ENCODE assay signal across 8 cellular contexts in the genomic region with DNA sequence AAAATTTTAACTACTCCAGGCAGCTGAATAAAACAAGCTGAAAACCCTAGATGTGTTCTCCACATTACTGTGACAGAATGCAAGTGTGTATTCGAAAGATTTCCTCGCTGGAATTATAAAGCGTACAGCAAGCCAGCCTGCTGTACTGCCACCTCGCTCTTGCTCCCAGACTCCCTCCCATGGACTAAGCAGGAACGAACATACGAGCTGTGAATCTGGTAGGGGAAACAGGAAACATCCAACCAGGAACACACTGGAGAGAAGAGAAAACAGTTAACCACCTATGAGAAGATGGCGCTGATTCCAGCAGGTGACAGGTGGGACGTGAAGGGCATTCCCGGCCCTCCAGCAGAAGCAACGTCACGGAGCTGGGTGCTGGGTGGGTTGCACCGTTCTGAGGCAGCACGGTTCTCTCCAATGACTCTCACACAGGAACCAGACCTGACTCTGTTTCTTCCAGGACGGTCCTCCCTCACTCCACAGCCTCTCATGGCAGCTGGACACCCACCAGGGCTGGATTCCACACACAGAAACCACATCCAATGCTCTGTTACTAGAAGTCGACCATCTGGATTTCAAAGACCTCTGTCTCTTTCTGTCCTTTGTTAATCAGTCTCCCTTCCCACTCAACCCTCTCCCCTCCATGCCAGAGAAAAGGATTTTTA.
A peak's percentile ranks its signal among the peaks of the same experiment; 100 is the strongest.
DNase-seq lines count a peak whose midpoint lies in the region; ATAC-seq and TF ChIP-seq lines count a peak whose summit lies in the region.

No MANE protein-coding gene starts in this region.

- peak overlapping the region; percentile 73 for H3K27ac ChIP-seq in right cardiac atrium (ENCODE audit: low read length)

- no peak overlapping the region for H3K4me3 Mint-ChIP-seq in WTC11
- H3K4me3 Mint-ChIP-seq in activated CD4-positive, alpha-beta T cell treated with anti-CD3 and anti-CD28 coated beads, Interleukin-2, amount 10 ng/mL, durations not matched to agents 24 days and 14 days = no peak overlapping the region

- peak overlapping the region; percentile 85 for H3K27ac Mint-ChIP-seq in WTC11
- H3K27ac Mint-ChIP-seq in activated CD4-positive, alpha-beta T cell treated with anti-CD3 and anti-CD28 coated beads, Interleukin-2, amount 10 ng/mL, durations not matched to agents 24 days and 14 days = no peak overlapping the region

- H3K4me1 Mint-ChIP-seq in WTC11 = peaks cover 50% of the 10 kb centered on the region
- peaks cover 30% of the 10 kb centered on the region for H3K4me1 Mint-ChIP-seq in activated CD4-positive, alpha-beta T cell treated with anti-CD3 and anti-CD28 coated beads, Interleukin-2, amount 10 ng/mL, durations not matched to agents 24 days and 14 days

- peaks cover 19% of the 10 kb centered on the region for H3K36me3 Mint-ChIP-seq in WTC11
- H3K36me3 Mint-ChIP-seq in activated CD4-positive, alpha-beta T cell treated with anti-CD3 and anti-CD28 coated beads, Interleukin-2, amount 10 ng/mL, durations not matched to agents 24 days and 14 days (ENCODE audit: low read depth) = peaks cover 14% of the 10 kb centered on the region

- CTCF ChIA-PET in WTC11 (lab: Charles Lee) = interaction anchor here (1.0 to 1.5 kb wide), 4 partner anchors 37 to 251 kb away, joined by 4 to 5 read pairs (median 4); no protein-coding TSS in a partner anchor

- H3K9me3 Mint-ChIP-seq in WTC11 = peaks cover 15% of the 10 kb centered on the region
- H3K9me3 Mint-ChIP-seq in activated CD4-positive, alpha-beta T cell treated with anti-CD3 and anti-CD28 coated beads, Interleukin-2, amount 10 ng/mL, durations not matched to agents 24 days and 14 days = peaks cover 3% of the 10 kb centered on the region

- TF ChIP-seq CTCF in WTC11 (IDR thresholded peaks at IDR 0.05) = no peak

- peaks cover 9% of the 10 kb centered on the region for H3K4me1 ChIP-seq in right cardiac atrium (ENCODE audit: control insufficient read depth, insufficient read depth, low read length)

- DNase-seq in HCEC 1CT (peak; percentile 56), WTC11 (ENCODE audit: low spot score) (no peak), right cardiac atrium (peak; percentile 31 to 66 (median 66)), sciatic nerve (ENCODE audit: low spot score) (no peak), SW480 (ENCODE audit: low spot score) (no peak)
- no peak for DNase-seq in activated CD4-positive, alpha-beta T cell treated with anti-CD3 and anti-CD28 coated beads, Interleukin-2, amount 10 ng/mL, durations not matched to agents 24 days and 14 days

- H3K9me3 ChIP-seq in right cardiac atrium (ENCODE audit: control insufficient read depth, low read length) = no peaks in the 10 kb centered on the region

- H3K27me3 Mint-ChIP-seq in WTC11 (ENCODE audit: low read depth) = no peaks in the 10 kb centered on the region
- no peaks in the 10 kb centered on the region for H3K27me3 Mint-ChIP-seq in activated CD4-positive, alpha-beta T cell treated with anti-CD3 and anti-CD28 coated beads, Interleukin-2, amount 10 ng/mL, durations not matched to agents 24 days and 14 days

- intact Hi-C loops in right cardiac atrium (cut with DNase I) = no loop called here
- intact Hi-C loops in sciatic nerve (cut with DNase I) = no loop called here
- intact Hi-C loops in activated CD4-positive, alpha-beta T cell treated with anti-CD3 and anti-CD28 coated beads, Interleukin-2, amount 10 ng/mL, durations not matched to agents 24 days and 14 days (cut with micrococcal nuclease) = no loop called here

- no peaks in the 10 kb centered on the region for H3K27me3 ChIP-seq in right cardiac atrium (ENCODE audit: control insufficient read depth, insufficient read depth)

- H3K4me3 ChIP-seq in right cardiac atrium (ENCODE audit: low read length) = peak overlapping the region; percentile 11

- ATAC-seq in WTC11 (peak; percentile 76), right cardiac atrium (peak; percentile 85 to 89), sciatic nerve (peak; percentile 90), HG02763 (IDR thresholded peaks at IDR 0.05; ENCODE audit: unreplicated experiment) (no peak), HG02885 (IDR thresholded peaks at IDR 0.05; ENCODE audit: poor library complexity, unreplicated experiment) (no peak)

- WGBS in right cardiac atrium = 24% methylated on average over 15 of the region's 15 CpGs

- POLR2A ChIA-PET in WTC11 (lab: Charles Lee) = no interaction called here

TF ChIP-seq in WTC11, 78 proteins besides CTCF, POLR2A, EP300 and RAD21 (continues in another document):
- TF ChIP-seq NFYB (CRISPR knock-in tag; conservative IDR thresholded peaks at IDR 0.05; ENCODE audit: low read depth) (no peak), GRHL2 (CRISPR knock-in tag; IDR thresholded peaks at IDR 0.05; ENCODE audit: insufficient replicate concordance, severe bottlenecking) (no peak), NR1H2 (CRISPR knock-in tag; IDR thresholded peaks at IDR 0.05) (no peak), KAT7 (CRISPR knock-in tag; IDR thresholded peaks at IDR 0.05; ENCODE audit: borderline replicate concordance) (no peak), ETV6 (CRISPR knock-in tag; IDR thresholded peaks at IDR 0.05) (no peak), RELA (CRISPR knock-in tag; IDR thresholded peaks at IDR 0.05; ENCODE audit: borderline replicate concordance) (no peak), TP53 (CRISPR knock-in tag; IDR thresholded peaks at IDR 0.05) (no peak), SP1 (CRISPR knock-in tag; conservative IDR thresholded peaks at IDR 0.05) (no peak), EMX1 (CRISPR knock-in tag; IDR thresholded peaks at IDR 0.05) (no peak), SOX15 (CRISPR knock-in tag; IDR thresholded peaks at IDR 0.05) (no peak), ZNF317 (CRISPR knock-in tag; IDR thresholded peaks at IDR 0.05; ENCODE audit: borderline replicate concordance, low read depth) (no peak), ATF1 (CRISPR knock-in tag; IDR thresholded peaks at IDR 0.05) (no peak)
- TF ChIP-seq, protein P1, sequence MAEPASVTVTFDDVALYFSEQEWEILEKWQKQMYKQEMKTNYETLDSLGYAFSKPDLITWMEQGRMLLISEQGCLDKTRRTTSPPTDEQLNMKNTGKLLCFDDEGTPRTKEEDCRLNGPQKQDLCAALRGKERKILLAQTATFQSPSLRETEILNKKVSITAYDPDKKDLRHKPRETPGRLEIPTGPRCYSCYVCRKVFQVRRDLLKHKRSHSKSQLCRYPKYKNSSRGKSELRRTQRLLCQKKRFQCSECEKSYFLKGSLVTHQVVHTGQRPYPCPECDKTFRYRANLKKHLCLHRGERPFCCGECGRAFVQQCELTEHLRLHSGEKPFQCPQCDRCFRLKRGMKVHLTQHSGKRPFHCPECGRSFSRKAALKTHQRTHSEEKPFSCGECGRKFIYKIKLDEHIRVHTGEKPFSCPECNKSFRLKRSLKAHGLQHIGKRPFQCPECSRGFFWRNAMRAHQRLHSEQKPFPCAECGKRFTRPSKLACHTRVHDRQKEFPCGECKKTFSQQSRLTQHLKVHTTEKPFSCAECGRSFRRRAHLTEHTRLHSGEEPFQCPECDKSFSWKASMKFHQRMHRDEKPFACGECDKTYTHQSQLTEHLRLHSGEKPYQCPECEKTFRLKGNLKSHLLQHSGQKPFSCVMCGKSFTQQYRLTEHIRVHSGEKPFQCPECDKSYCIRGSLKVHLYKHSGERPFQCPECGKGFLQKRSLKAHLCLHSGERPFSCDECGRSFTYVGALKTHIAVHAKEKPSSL (CRISPR knock-in tag; conservative IDR thresholded peaks at IDR 0.05) = no peak
- TF ChIP-seq, protein P2, sequence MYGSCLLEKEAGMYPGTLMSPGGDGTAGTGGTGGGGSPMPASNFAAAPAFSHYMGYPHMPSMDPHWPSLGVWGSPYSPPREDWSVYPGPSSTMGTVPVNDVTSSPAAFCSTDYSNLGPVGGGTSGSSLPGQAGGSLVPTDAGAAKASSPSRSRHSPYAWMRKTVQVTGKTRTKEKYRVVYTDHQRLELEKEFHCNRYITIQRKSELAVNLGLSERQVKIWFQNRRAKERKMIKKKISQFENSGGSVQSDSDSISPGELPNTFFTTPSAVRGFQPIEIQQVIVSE (CRISPR knock-in tag; IDR thresholded peaks at IDR 0.05; ENCODE audit: borderline replicate concordance) = no peak
- TF ChIP-seq, protein P3, sequence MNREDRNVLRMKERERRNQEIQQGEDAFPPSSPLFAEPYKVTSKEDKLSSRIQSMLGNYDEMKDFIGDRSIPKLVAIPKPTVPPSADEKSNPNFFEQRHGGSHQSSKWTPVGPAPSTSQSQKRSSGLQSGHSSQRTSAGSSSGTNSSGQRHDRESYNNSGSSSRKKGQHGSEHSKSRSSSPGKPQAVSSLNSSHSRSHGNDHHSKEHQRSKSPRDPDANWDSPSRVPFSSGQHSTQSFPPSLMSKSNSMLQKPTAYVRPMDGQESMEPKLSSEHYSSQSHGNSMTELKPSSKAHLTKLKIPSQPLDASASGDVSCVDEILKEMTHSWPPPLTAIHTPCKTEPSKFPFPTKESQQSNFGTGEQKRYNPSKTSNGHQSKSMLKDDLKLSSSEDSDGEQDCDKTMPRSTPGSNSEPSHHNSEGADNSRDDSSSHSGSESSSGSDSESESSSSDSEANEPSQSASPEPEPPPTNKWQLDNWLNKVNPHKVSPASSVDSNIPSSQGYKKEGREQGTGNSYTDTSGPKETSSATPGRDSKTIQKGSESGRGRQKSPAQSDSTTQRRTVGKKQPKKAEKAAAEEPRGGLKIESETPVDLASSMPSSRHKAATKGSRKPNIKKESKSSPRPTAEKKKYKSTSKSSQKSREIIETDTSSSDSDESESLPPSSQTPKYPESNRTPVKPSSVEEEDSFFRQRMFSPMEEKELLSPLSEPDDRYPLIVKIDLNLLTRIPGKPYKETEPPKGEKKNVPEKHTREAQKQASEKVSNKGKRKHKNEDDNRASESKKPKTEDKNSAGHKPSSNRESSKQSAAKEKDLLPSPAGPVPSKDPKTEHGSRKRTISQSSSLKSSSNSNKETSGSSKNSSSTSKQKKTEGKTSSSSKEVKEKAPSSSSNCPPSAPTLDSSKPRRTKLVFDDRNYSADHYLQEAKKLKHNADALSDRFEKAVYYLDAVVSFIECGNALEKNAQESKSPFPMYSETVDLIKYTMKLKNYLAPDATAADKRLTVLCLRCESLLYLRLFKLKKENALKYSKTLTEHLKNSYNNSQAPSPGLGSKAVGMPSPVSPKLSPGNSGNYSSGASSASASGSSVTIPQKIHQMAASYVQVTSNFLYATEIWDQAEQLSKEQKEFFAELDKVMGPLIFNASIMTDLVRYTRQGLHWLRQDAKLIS (CRISPR knock-in tag; IDR thresholded peaks at IDR 0.05; ENCODE audit: borderline replicate concordance) = no peak

Comparison
In these comparisons a context has a peak if more than half of its experiments do, and no peak if none do; other contexts are left out.
1. DNase-seq: peak in HCEC 1CT (single experiment) and right cardiac atrium (3 of 3); none in WTC11 (single experiment), sciatic nerve (single experiment), SW480 (single experiment) and activated CD4-positive, alpha-beta T cell treated with anti-CD3 and anti-CD28 coated beads, Interleukin-2, amount 10 ng/mL, durations not matched to agents 24 days and 14 days (single experiment).
2. ATAC-seq: peak in WTC11 (single experiment), right cardiac atrium (2 of 2) and sciatic nerve (single experiment); none in HG02763 (single experiment) and HG02885 (single experiment).